In the genomic region with DNA sequence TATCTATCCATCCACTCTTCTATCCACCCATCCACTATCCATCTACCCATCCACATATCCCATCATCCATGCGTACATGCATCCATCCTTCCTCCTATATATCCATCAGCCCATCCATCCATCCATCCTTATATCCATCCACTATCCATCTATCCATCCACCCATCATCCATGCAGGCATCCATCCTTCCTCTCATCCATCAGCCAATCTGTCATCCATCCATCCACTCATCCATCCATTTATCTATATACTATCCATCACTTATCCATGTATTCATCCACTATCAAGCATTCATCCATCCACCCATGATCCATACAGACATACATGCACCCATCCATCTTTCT, we compare ENCODE assay signal across 2 cellular contexts.
TF ChIP-seq lines count a peak whose summit lies in the region.

No MANE protein-coding gene starts in this region.

TF ChIP-seq in HEK293, 187 proteins besides CTCF, POLR2A, EP300 and RAD21 (continued from another document):
- TF ChIP-seq, protein P1, sequence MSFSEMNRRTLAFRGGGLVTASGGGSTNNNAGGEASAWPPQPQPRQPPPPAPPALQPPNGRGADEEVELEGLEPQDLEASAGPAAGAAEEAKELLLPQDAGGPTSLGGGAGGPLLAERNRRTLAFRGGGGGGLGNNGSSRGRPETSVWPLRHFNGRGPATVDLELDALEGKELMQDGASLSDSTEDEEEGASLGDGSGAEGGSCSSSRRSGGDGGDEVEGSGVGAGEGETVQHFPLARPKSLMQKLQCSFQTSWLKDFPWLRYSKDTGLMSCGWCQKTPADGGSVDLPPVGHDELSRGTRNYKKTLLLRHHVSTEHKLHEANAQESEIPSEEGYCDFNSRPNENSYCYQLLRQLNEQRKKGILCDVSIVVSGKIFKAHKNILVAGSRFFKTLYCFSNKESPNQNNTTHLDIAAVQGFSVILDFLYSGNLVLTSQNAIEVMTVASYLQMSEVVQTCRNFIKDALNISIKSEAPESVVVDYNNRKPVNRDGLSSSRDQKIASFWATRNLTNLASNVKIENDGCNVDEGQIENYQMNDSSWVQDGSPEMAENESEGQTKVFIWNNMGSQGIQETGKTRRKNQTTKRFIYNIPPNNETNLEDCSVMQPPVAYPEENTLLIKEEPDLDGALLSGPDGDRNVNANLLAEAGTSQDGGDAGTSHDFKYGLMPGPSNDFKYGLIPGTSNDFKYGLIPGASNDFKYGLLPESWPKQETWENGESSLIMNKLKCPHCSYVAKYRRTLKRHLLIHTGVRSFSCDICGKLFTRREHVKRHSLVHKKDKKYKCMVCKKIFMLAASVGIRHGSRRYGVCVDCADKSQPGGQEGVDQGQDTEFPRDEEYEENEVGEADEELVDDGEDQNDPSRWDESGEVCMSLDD (tag by site-specific recombination; IDR thresholded peaks at IDR 0.05) = no peak

TF ChIP-seq in H1, 55 proteins besides CTCF, POLR2A, EP300 and RAD21 (continued from another document):
- no peak for TF ChIP-seq RNF2 (IDR thresholded peaks at IDR 0.05; ENCODE audit: borderline replicate concordance, low read depth, low read length, missing control alignments, poor library complexity, severe bottlenecking)
- TF ChIP-seq JUN (IDR thresholded peaks at IDR 0.05; ENCODE audit: low read depth, low read length) = no peak
